Comparison of ENCODE assay signal across 15 cellular contexts in genomic region chr12:2483713-2484112, GRCh38.
DNase-seq lines count a peak whose midpoint lies in the region; ATAC-seq and TF ChIP-seq lines count a peak whose summit lies in the region.
"Had no signal": no experiment of that assay in that cellular context is flagged by ENCODE, and none has a peak within 500 bp of the region (broad histone marks: within the 10 kb centered on the region; RNA-seq: fewer than 3 reads in every experiment).

No MANE protein-coding gene starts in this region.

- H3K36me3 Mint-ChIP-seq in type B pancreatic cell = peaks cover 16% of the 10 kb centered on the region

- no peaks in the 10 kb centered on the region for H3K27me3 Mint-ChIP-seq in type B pancreatic cell
- H3K27me3 Mint-ChIP-seq: CD4-positive, alpha-beta T cell had no signal

- no peak for ATAC-seq in HG02885 (IDR thresholded peaks at IDR 0.05; ENCODE audit: poor library complexity, unreplicated experiment)
- ATAC-seq: A549, GM12878 had no signal

- DNase-seq in DMS53 (lab: John Stamatoyannopoulos, UW) (peak; percentile 39), DMS53 treated with DMSO at 0.1 percent for 48 hours (lab: John Stamatoyannopoulos, UW; ENCODE audit: unreplicated experiment) (no peak), NCI-H748 (lab: John Stamatoyannopoulos, UW; ENCODE audit: unreplicated experiment) (peak; percentile 45), NCI-H748 treated with DMSO at 0.1 percent for 48 hours (lab: John Stamatoyannopoulos, UW) (no peak), COLO668 (lab: John Stamatoyannopoulos, UW; ENCODE audit: unreplicated experiment) (peak; percentile 27), mesenteric fat pad (ENCODE audit: low spot score) (peak; percentile 28), type B pancreatic cell (ENCODE audit: extremely low spot score, unreplicated experiment) (no peak)
- DNase-seq: AML-193; CD4-positive, alpha-beta T cell; DMS153; DND-41; H9 had no signal

- no peak overlapping the region for H3K27ac Mint-ChIP-seq in type B pancreatic cell
- H3K27ac Mint-ChIP-seq: CD4-positive, alpha-beta T cell; H9 had no signal

- H3K4me1 Mint-ChIP-seq in type B pancreatic cell (ENCODE audit: unreplicated experiment) = no peaks in the 10 kb centered on the region
- H3K4me1 Mint-ChIP-seq: H9 had no signal

- no peak for TF ChIP-seq CTCF in type B pancreatic cell (conservative IDR thresholded peaks at IDR 0.05)

- no peak overlapping the region for H3K4me3 Mint-ChIP-seq in type B pancreatic cell
- H3K4me3 Mint-ChIP-seq: CD4-positive, alpha-beta T cell; H9 had no signal

- H3K9me3 Mint-ChIP-seq in type B pancreatic cell = no peaks in the 10 kb centered on the region
- H3K9me3 Mint-ChIP-seq: CD4-positive, alpha-beta T cell; H9 had no signal

Comparison
In these comparisons a context has a peak if more than half of its experiments do, and no peak if none do; other contexts are left out.
1. DNase-seq: peak in DMS53 (single experiment), NCI-H748 (single experiment), COLO668 (single experiment) and mesenteric fat pad (single experiment); none in DMS53 treated with DMSO at 0.1 percent for 48 hours (single experiment), NCI-H748 treated with DMSO at 0.1 percent for 48 hours (single experiment) and type B pancreatic cell (single experiment).